ENCODE assay signal across 20 cellular contexts in the genomic region with DNA sequence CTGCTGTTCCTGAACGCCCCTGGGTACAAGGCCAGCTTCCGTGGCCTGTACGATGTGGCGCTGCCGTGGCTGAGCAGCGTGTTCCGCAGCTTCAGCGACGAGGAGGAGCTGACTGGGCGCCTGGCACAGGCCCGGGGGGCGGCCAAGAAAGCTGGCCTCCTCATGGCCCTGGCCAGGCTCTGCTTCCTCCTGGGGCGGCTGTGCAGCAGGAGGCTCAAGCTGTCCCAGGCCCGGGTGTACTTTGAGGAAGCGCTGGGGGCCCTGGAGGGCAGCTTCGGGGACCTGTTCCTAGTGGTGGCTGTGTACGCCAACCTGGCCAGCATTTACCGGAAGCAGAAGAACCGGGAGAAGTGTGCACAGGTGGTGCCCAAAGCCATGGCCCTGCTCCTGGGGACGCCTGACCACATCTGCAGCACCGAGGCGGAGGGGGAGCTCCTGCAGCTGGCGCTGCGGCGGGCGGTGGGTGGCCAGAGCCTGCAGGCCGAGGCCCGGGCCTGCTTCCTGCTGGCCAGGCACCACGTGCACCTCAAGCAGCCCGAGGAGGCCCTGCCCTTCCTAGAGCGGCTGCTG. TPM values are rescaled to one million over a fixed set of nuclear protein-coding genes. Genes with fewer than 3 reads are reported as not detected.
DNase-seq lines count a peak whose midpoint lies in the region; ATAC-seq, FAIRE-seq and TF ChIP-seq lines count a peak whose summit lies in the region.
"Had no signal": no experiment of that assay in that cellular context is flagged by ENCODE, and none has a peak within 500 bp of the region (broad histone marks: within the 10 kb centered on the region; RNA-seq: fewer than 3 reads in every experiment).

No MANE protein-coding gene starts in this region.

- H3K79me1 ChIP-seq in IMR-90 (ENCODE audit: low read depth in 1 of 2, low read length in 2 of 2) (no peaks in the 10 kb centered on the region), trophoblast cell (ENCODE audit: low read length) (peaks cover 28% of the 10 kb centered on the region)

- peak overlapping the region; percentile 84 to 96 (median 91) for H3K4me2 ChIP-seq in BLaER1 treated with 17β-estradiol and CSF1 and Interleukin-3, amounts not matched to agents 10 nM and 100 nM
- H3K4me2 ChIP-seq in IMR-90 (ENCODE audit: low read depth, low read length) (no peak overlapping the region), endothelial cell of umbilical vein (ENCODE audit: insufficient read depth, low read length) (no peak overlapping the region), trophoblast cell (ENCODE audit: low read length) (no peak overlapping the region)
- H3K4me2 ChIP-seq: neural progenitor cell, SK-N-SH had no signal

- dilution Hi-C loops in IMR-90 (cut with HindIII; ENCODE audit: low sequenced_read_pairs, unreplicated experiment): no loop called here
- dilution Hi-C loops in endothelial cell of umbilical vein (cut with MboI; ENCODE audit: extremely low pct_ligation_motif_present, low sequenced_read_pairs): no loop called here

- BruUV-seq in IMR-90 (replicated peaks; lab: Mats Ljungman, UMichigan) (no TSS peak), endothelial cell of umbilical vein (replicated peaks; lab: Mats Ljungman, UMichigan) (TSS peak; percentile 19)

- TF ChIP-seq POLR2A in IMR-90 (IDR thresholded peaks at IDR 0.05; ENCODE audit: low read depth, low read length) (no peak), endothelial cell of umbilical vein (IDR thresholded peaks at IDR 0.05; ENCODE audit: low read depth, low read length) (no peak)

- H3K9me3 ChIP-seq in BLaER1 treated with 17β-estradiol and CSF1 and Interleukin-3, amounts not matched to agents 10 nM and 100 nM (replicated peaks in 1 of 11): no peaks in the 10 kb centered on the region
- H3K9me3 ChIP-seq in IMR-90 (ENCODE audit: control insufficient read depth, insufficient read depth, low read length) (no peaks in the 10 kb centered on the region), endothelial cell of umbilical vein (replicated peaks; ENCODE audit: control insufficient read depth, insufficient read depth, low read length) (no peaks in the 10 kb centered on the region), trophoblast cell (ENCODE audit: insufficient read depth, low read depth, low read length) (no peaks in the 10 kb centered on the region)
- H3K9me3 ChIP-seq: gastrocnemius medialis, sigmoid colon, SK-N-SH had no signal

- CTCF ChIA-PET in IMR-90 (lab: Yijun Ruan, JAX): no interaction called here
- CTCF ChIA-PET in endothelial cell of umbilical vein (lab: Charles Lee): interaction anchor here (0.9 to 3.3 kb wide), 5 partner anchors 15 to 183 kb away, joined by 3 to 25 read pairs (median 11); no protein-coding TSS in a partner anchor

- H4K91ac ChIP-seq in IMR-90 (ENCODE audit: insufficient read depth, low read depth, low read length): no peak overlapping the region
- peak overlapping the region; percentile 86 for H4K91ac ChIP-seq in trophoblast cell (ENCODE audit: low read depth, low read length)

- no peak overlapping the region for H4K12ac ChIP-seq in trophoblast cell (ENCODE audit: low read depth, low read length)

- TF ChIP-seq CTCF in IMR-90 (conservative IDR thresholded peaks at IDR 0.05; ENCODE audit: low read depth, low read length): no peak
- TF ChIP-seq CTCF in endothelial cell of umbilical vein (IDR thresholded peaks at IDR 0.05; ENCODE audit: extremely low read depth in 1 of 2, insufficient read depth in 1 of 2, low read depth in 1 of 2, low read length in 2 of 2): no peak

- H3K27ac ChIP-seq in BLaER1 treated with 17β-estradiol and CSF1 and Interleukin-3, amounts not matched to agents 10 nM and 100 nM: peak overlapping the region in 9 of 11 experiments; percentile 53 to 90 (median 74); a peak in 17 of 22 replicates
- no peak overlapping the region for H3K27ac ChIP-seq in IMR-90 (ENCODE audit: insufficient read depth, low read length)
- H3K27ac ChIP-seq in endothelial cell of umbilical vein (ENCODE audit: insufficient read depth, low read depth, low read length): no peak overlapping the region
- no peak overlapping the region for H3K27ac ChIP-seq in trophoblast cell (ENCODE audit: low read depth, low read length)
- H3K27ac ChIP-seq: neural progenitor cell, sigmoid colon had no signal

- H2BK120ac ChIP-seq in IMR-90 (ENCODE audit: low read depth, low read length) (no peak overlapping the region), trophoblast cell (ENCODE audit: insufficient read depth, low read length, poor library complexity) (peak overlapping the region; percentile 83)

- no peak for ATAC-seq in IMR-90 (ENCODE audit: low read depth)
- ATAC-seq: activated CD4-positive, CD25-positive, alpha-beta regulatory T cell treated with anti-CD3 and anti-CD28 coated beads, Interleukin-2, amount 50 U/mL, for 24 hours had no signal

- peaks cover 17 to 92% (median 38%) of the 10 kb centered on the region in 11 experiments; a peak in 20 of 22 replicates for H3K36me3 ChIP-seq in BLaER1 treated with 17β-estradiol and CSF1 and Interleukin-3, amounts not matched to agents 10 nM and 100 nM
- H3K36me3 ChIP-seq in IMR-90 (ENCODE audit: control insufficient read depth, insufficient read depth, low read length): no peaks in the 10 kb centered on the region
- peaks cover 26 to 75% of the 10 kb centered on the region in 2 experiments for H3K36me3 ChIP-seq in endothelial cell of umbilical vein (ENCODE audit: control insufficient read depth in 2 of 2, extremely low read depth in 1 of 2, insufficient read depth in 2 of 2, low read length in 2 of 2)
- H3K36me3 ChIP-seq in trophoblast cell (ENCODE audit: control insufficient read depth in 1 of 2, insufficient read depth in 2 of 2, low read length in 2 of 2): peaks cover 26 to 29% of the 10 kb centered on the region in 2 experiments
- H3K36me3 ChIP-seq: gastrocnemius medialis, neural progenitor cell, sigmoid colon had no signal

- no peak for TF ChIP-seq RAD21 in IMR-90 (IDR thresholded peaks at IDR 0.05; ENCODE audit: low read length)

- H3K9ac ChIP-seq in BLaER1 treated with 17β-estradiol and CSF1 and Interleukin-3, amounts not matched to agents 10 nM and 100 nM: peak overlapping the region; percentile 6 to 75 (median 50); a peak in 17 of 22 replicates
- H3K9ac ChIP-seq in IMR-90 (ENCODE audit: low read depth, low read length) (no peak overlapping the region), endothelial cell of umbilical vein (replicated peaks; ENCODE audit: extremely low read depth, insufficient read depth, low read length) (no peak overlapping the region), trophoblast cell (ENCODE audit: low read length) (no peak overlapping the region)
- H3K9ac ChIP-seq: neural progenitor cell, SK-N-SH had no signal

- H2AK9ac ChIP-seq in IMR-90 (replicated peaks; ENCODE audit: low read depth, low read length, poor library complexity): peak overlapping the region; percentile 42

- no peak overlapping the region for H2AFZ ChIP-seq in IMR-90 (replicated peaks; ENCODE audit: low read length, poor library complexity)
- H2AFZ ChIP-seq in endothelial cell of umbilical vein (ENCODE audit: low read depth, low read length): no peak overlapping the region
- peak overlapping the region; percentile 3 for H2AFZ ChIP-seq in trophoblast cell (ENCODE audit: insufficient read depth, low read length, poor library complexity)

- H3K27me3 ChIP-seq in BLaER1 treated with 17β-estradiol and CSF1 and Interleukin-3, amounts not matched to agents 10 nM and 100 nM: no peaks in the 10 kb centered on the region
- H3K27me3 ChIP-seq in IMR-90 (ENCODE audit: control insufficient read depth, insufficient read depth, low read length): peaks cover 3% of the 10 kb centered on the region; the same call in 1 of the 2 replicates
- no peaks in the 10 kb centered on the region for H3K27me3 ChIP-seq in endothelial cell of umbilical vein (ENCODE audit: control insufficient read depth in 2 of 2, insufficient read depth in 2 of 2, low read length in 2 of 2)
- H3K27me3 ChIP-seq in trophoblast cell (ENCODE audit: insufficient read depth, low read length): no peaks in the 10 kb centered on the region
- H3K27me3 ChIP-seq: gastrocnemius medialis, neural progenitor cell, sigmoid colon had no signal

- no peak overlapping the region for H2BK15ac ChIP-seq in IMR-90 (ENCODE audit: low read depth, low read length)

- H3K9me1 ChIP-seq in IMR-90 (ENCODE audit: insufficient read depth, low read length): 0 out of 2 replicates have a peak, but pooled peaks cover 6% of the 10 kb centered on the region
- H3K9me1 ChIP-seq in endothelial cell of umbilical vein (replicated peaks; ENCODE audit: control insufficient read depth, extremely low read depth, insufficient read depth, low read length): no peaks in the 10 kb centered on the region

- no peak overlapping the region for H3K4ac ChIP-seq in IMR-90 (ENCODE audit: low read depth, low read length)
- peak overlapping the region; percentile 25 for H3K4ac ChIP-seq in trophoblast cell (ENCODE audit: low read depth, low read length)

- H3K14ac ChIP-seq in IMR-90 (replicated peaks; ENCODE audit: low read depth, low read length) (no peak overlapping the region), trophoblast cell (ENCODE audit: low read length) (peak overlapping the region; percentile 56)

- POLR2A ChIA-PET in IMR-90 (lab: Charles Lee; ENCODE audit: unreplicated experiment) (no interaction called here), endothelial cell of umbilical vein (lab: Charles Lee) (no interaction called here)

- no peak overlapping the region for H4K5ac ChIP-seq in IMR-90 (ENCODE audit: low read depth, low read length)

- H4K20me1 ChIP-seq in BLaER1 treated with 17β-estradiol and CSF1 and Interleukin-3, amounts not matched to agents 10 nM and 100 nM: peaks cover 0 to 99% (median 22%) of the 10 kb centered on the region in 11 experiments; a peak in 10 of 22 replicates
- no peaks in the 10 kb centered on the region for H4K20me1 ChIP-seq in IMR-90 (ENCODE audit: insufficient read depth, low read length)
- H4K20me1 ChIP-seq in endothelial cell of umbilical vein (replicated peaks; ENCODE audit: control insufficient read depth, extremely low read depth, insufficient read depth, low read length): no peaks in the 10 kb centered on the region

- no peak overlapping the region for H2BK20ac ChIP-seq in IMR-90 (ENCODE audit: low read depth, low read length)

- H3K4me1 ChIP-seq in BLaER1 treated with 17β-estradiol and CSF1 and Interleukin-3, amounts not matched to agents 10 nM and 100 nM: peaks cover 78 to 96% (median 85%) of the 10 kb centered on the region in 10 experiments
- H3K4me1 ChIP-seq in IMR-90 (ENCODE audit: control insufficient read depth, insufficient read depth, low read length) (peaks cover 7% of the 10 kb centered on the region), endothelial cell of umbilical vein (ENCODE audit: control insufficient read depth, extremely low read depth, insufficient read depth, low read length) (peaks cover 6% of the 10 kb centered on the region), trophoblast cell (ENCODE audit: control insufficient read depth in 1 of 2, insufficient read depth in 2 of 2, low read length in 2 of 2) (peaks cover 19 to 29% of the 10 kb centered on the region in 2 experiments)

- FAIRE-seq in endothelial cell of umbilical vein (lab: Jason Lieb, UNC): no peak

- no peak overlapping the region for H2BK5ac ChIP-seq in IMR-90 (ENCODE audit: low read depth, low read length, poor library complexity, severe bottlenecking)
- peak overlapping the region; percentile 46 for H2BK5ac ChIP-seq in trophoblast cell (ENCODE audit: low read depth, low read length, poor library complexity)

- no peak overlapping the region for H3K18ac ChIP-seq in IMR-90 (ENCODE audit: low read depth, low read length)
- peak overlapping the region; percentile 56 for H3K18ac ChIP-seq in trophoblast cell (ENCODE audit: low read length)

- DNase-seq in IMR-90: no peak
- DNase-seq in endothelial cell of umbilical vein (ENCODE audit: low read depth, low spot score): no peak
- no peak for DNase-seq in trophoblast cell
- DNase-seq in NCI-H2171 (lab: John Stamatoyannopoulos, UW): no peak
- DNase-seq in NCI-H1092 (lab: John Stamatoyannopoulos, UW): no peak
- no peak for DNase-seq in DMS 273 treated with DMSO at 0.1 percent for 48 hours (lab: John Stamatoyannopoulos, UW)
- DNase-seq in middle frontal gyrus (ENCODE audit: extremely low spot score, low spot score): no peak
- DNase-seq: activated CD4-positive, alpha-beta memory T cell treated with anti-CD3 and anti-CD28 coated beads for 36 hours; gastrocnemius medialis; hippocampal formation; left cardiac atrium; mesenchymal stem cell; OCI-M1; sigmoid colon; SK-N-SH; stimulated activated CD4-positive, alpha-beta T cell treated with anti-CD3 and anti-CD28 coated beads, Interleukin-4, amount 100 ng/mL, for 1 hour had no signal

- H3K79me2 ChIP-seq in endothelial cell of umbilical vein (ENCODE audit: control insufficient read depth, insufficient read depth, low read length): peaks cover 6% of the 10 kb centered on the region
- peaks cover 5% of the 10 kb centered on the region for H3K79me2 ChIP-seq in trophoblast cell (ENCODE audit: control insufficient read depth, insufficient read depth, low read length, poor library complexity)

- 88% methylated on average over 17 of the region's 31 CpGs; no CpG with 5 or more reads in 1 of the 2 experiments for WGBS in IMR-90 (ENCODE audit: extremely low coverage in 2 of 2, insufficient read length in 1 of 2), 2 experiments
- no CpG with 5 or more reads among the region's 31 CpGs for WGBS in trophoblast cell (ENCODE audit: extremely low coverage, insufficient coverage, insufficient read length)

- no peak overlapping the region for H2AK5ac ChIP-seq in IMR-90 (ENCODE audit: low read depth, low read length)
- H2AK5ac ChIP-seq in trophoblast cell (ENCODE audit: low read length): peak overlapping the region; percentile 80

- in situ Hi-C loops in IMR-90 (cut with MboI; ENCODE audit: low sequenced_read_pairs): no loop called here

- H4K8ac ChIP-seq in IMR-90 (ENCODE audit: low read depth in 2 of 2, low read length in 2 of 2): no peak overlapping the region
- no peak overlapping the region for H4K8ac ChIP-seq in trophoblast cell (ENCODE audit: low read depth, low read length)

- H3K4me3 ChIP-seq in BLaER1 treated with 17β-estradiol and CSF1 and Interleukin-3, amounts not matched to agents 10 nM and 100 nM: peak overlapping the region in 2 of 10 experiments; percentile 4; a peak in 4 of 20 replicates
- H3K4me3 ChIP-seq in IMR-90 (ENCODE audit: insufficient read depth, low read depth, low read length): no peak overlapping the region
- no peak overlapping the region for H3K4me3 ChIP-seq in endothelial cell of umbilical vein (replicated peaks in 1 of 3; ENCODE audit: insufficient read depth in 1 of 3, low read depth in 1 of 3, low read length in 3 of 3)
- no peak overlapping the region for H3K4me3 ChIP-seq in trophoblast cell (ENCODE audit: low read depth, low read length)
- H3K4me3 ChIP-seq: gastrocnemius medialis, neural progenitor cell, sigmoid colon had no signal

- intact Hi-C loops in IMR-90 (cut with micrococcal nuclease): no loop called here
- intact Hi-C loops in endothelial cell of umbilical vein (cut with micrococcal nuclease): no loop called here

- no peak overlapping the region for H3K56ac ChIP-seq in IMR-90 (ENCODE audit: extremely low read depth, insufficient read depth, low read length)

- H2BK12ac ChIP-seq in trophoblast cell (ENCODE audit: low read length): peak overlapping the region; percentile 70

- H3K23ac ChIP-seq in IMR-90 (ENCODE audit: low read depth, low read length) (no peak overlapping the region), trophoblast cell (ENCODE audit: low read length) (no peak overlapping the region)

RNA-seq across cellular contexts. Expression of a gene that starts 28.2 kb away (rescaled TPM):
- 1.4 and 1.6 TPM in 2 replicates for total RNA-seq in IMR-90 (2012; rRNA removed)
- polyA plus RNA-seq in IMR-90 (2012; rRNA removed): 2.2 and 2.3 TPM in 2 replicates
- polyA plus RNA-seq in IMR-90 (2012; cell fraction: cytosol; rRNA removed): 2.4 and 2.5 TPM in 2 replicates
- 7.2 and 19.2 TPM in 2 replicates for polyA plus RNA-seq in IMR-90 (2012; cell fraction: nucleus; rRNA removed; ENCODE audit: low replicate concordance)
- 174 and 192 TPM in 2 replicates for total RNA-seq in endothelial cell of umbilical vein
- 96.5 and 115 TPM in 2 replicates for polyA plus RNA-seq in endothelial cell of umbilical vein
- 35.0 and 58.8 TPM in 2 replicates for polyA plus RNA-seq in endothelial cell of umbilical vein (2011; cell fraction: cytosol; rRNA removed)
- polyA plus RNA-seq in endothelial cell of umbilical vein (2011; cell fraction: nucleus; rRNA removed): 289 and 386 TPM in 2 replicates
- 43.1 and 46.6 TPM in 2 replicates for polyA plus RNA-seq in endothelial cell of umbilical vein (2012)
- polyA minus RNA-seq in endothelial cell of umbilical vein: 115 and 144 TPM in 2 replicates
- polyA minus RNA-seq in endothelial cell of umbilical vein (2011; cell fraction: cytosol; rRNA and poly(A)+ RNA removed): 9.3 TPM
- polyA minus RNA-seq in endothelial cell of umbilical vein (2011; cell fraction: nucleus; rRNA and poly(A)+ RNA removed): 189 and 297 TPM in 2 replicates
- polyA plus RNA-seq in trophoblast cell (2013): 12.8 and 13.1 TPM in 2 replicates

RNA-seq across cellular contexts. Expression of a gene that starts 42.3 kb away (rescaled TPM):
- 1.1 and 1.3 TPM in 2 replicates for total RNA-seq in IMR-90 (2012; rRNA removed)
- polyA plus RNA-seq in IMR-90 (2012; rRNA removed): 8.9 and 9.5 TPM in 2 replicates
- 5.3 and 12.8 TPM in 2 replicates for polyA plus RNA-seq in IMR-90 (2012; cell fraction: cytosol; rRNA removed)
- polyA plus RNA-seq in IMR-90 (2012; cell fraction: nucleus; rRNA removed; ENCODE audit: low replicate concordance): 3.7 and 5.2 TPM in 2 replicates
- total RNA-seq in endothelial cell of umbilical vein: 8.2 and 12.0 TPM in 2 replicates
- 9.0 and 10.6 TPM in 2 replicates for polyA plus RNA-seq in endothelial cell of umbilical vein
- 9.9 TPM in 2 replicates for polyA plus RNA-seq in endothelial cell of umbilical vein (2011; cell fraction: cytosol; rRNA removed)
- polyA plus RNA-seq in endothelial cell of umbilical vein (2011; cell fraction: nucleus; rRNA removed): 3.4 and 4.2 TPM in 2 replicates
- 13.5 and 22.2 TPM in 2 replicates for polyA plus RNA-seq in endothelial cell of umbilical vein (2012)
- 3.3 and 4.1 TPM in 2 replicates for polyA minus RNA-seq in endothelial cell of umbilical vein
- polyA minus RNA-seq in endothelial cell of umbilical vein (2011; cell fraction: cytosol; rRNA and poly(A)+ RNA removed): 0.41 TPM
- 1.5 and 1.6 TPM in 2 replicates for polyA minus RNA-seq in endothelial cell of umbilical vein (2011; cell fraction: nucleus; rRNA and poly(A)+ RNA removed)
- 31.1 and 33.0 TPM in 2 replicates for polyA plus RNA-seq in trophoblast cell (2013)
- total RNA-seq: activated CD4-positive, alpha-beta memory T cell treated with anti-CD3 and anti-CD28 coated beads for 36 hours; NCI-H460 had no signal

Comparison
In these comparisons a context has a peak if more than half of its experiments do, and no peak if none do; other contexts are left out.
1. H3K27ac ChIP-seq: peak in BLaER1 treated with 17β-estradiol and CSF1 and Interleukin-3, amounts not matched to agents 10 nM and 100 nM (9 of 11); none in IMR-90 (single experiment), endothelial cell of umbilical vein (single experiment) and trophoblast cell (single experiment).
2. H3K4me2 ChIP-seq: peak in BLaER1 treated with 17β-estradiol and CSF1 and Interleukin-3, amounts not matched to agents 10 nM and 100 nM (11 of 11); none in IMR-90 (single experiment), endothelial cell of umbilical vein (single experiment) and trophoblast cell (single experiment).
3. H3K9ac ChIP-seq: peak in BLaER1 treated with 17β-estradiol and CSF1 and Interleukin-3, amounts not matched to agents 10 nM and 100 nM (11 of 11); none in IMR-90 (single experiment), endothelial cell of umbilical vein (single experiment) and trophoblast cell (single experiment).
4. RNA of a gene that starts 28.2 kb away (total RNA-seq): 174 to 192 TPM in endothelial cell of umbilical vein; 1.4 to 1.6 TPM in IMR-90; every median in the first group is over 10 times any median in the second.